In the genomic region with DNA sequence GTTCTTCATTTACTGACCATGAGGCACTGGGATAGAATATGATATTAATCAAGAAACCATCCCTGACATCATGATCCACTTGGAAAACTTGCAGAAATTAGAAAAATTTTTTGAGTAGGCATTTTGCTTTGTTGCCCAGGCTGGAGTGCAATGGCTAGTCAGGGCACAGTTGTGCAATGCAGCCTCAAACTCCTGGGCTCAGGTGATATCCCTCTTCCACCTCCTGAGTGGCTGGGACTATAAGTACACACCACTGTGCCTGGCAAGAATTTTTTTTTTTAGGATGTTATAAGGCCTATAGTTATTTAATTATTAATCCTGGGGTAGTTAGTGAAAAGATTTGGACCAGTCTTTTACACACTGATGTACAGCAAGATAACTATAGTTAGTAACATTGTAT, we compare ENCODE assay signal across 25 cellular contexts.
"Had no signal": no experiment of that assay in that cellular context is flagged by ENCODE, and none has a peak within 500 bp of the region (broad histone marks: within the 10 kb centered on the region; RNA-seq: fewer than 3 reads in every experiment).

No MANE protein-coding gene starts in this region.

- H3K9me3 ChIP-seq: colonic mucosa, esophagus squamous epithelium, gastrocnemius medialis had no signal

- ATAC-seq: effector memory CD8-positive, alpha-beta T cell; esophagus mucosa; foreskin keratinocyte; gastrocnemius medialis; gastroesophageal sphincter; heart left ventricle; heart right ventricle had no signal

- H3K4me3 Mint-ChIP-seq: dendritic cell treated with granulocyte-macrophage colony-stimulating factor and Interleukin-4, amounts not matched to agents 40 ng/mL and 50 ng/mL, for 4 days; effector memory CD8-positive, alpha-beta T cell; endodermal cell had no signal

- H3K27me3 Mint-ChIP-seq: dendritic cell treated with granulocyte-macrophage colony-stimulating factor and Interleukin-4, amounts not matched to agents 40 ng/mL and 50 ng/mL, for 4 days had no signal

- H3K4me1 Mint-ChIP-seq: endodermal cell had no signal

- H3K4me1 ChIP-seq: colonic mucosa, esophagus muscularis mucosa, esophagus squamous epithelium, foreskin keratinocyte, gastrocnemius medialis, gastroesophageal sphincter, heart left ventricle, heart right ventricle had no signal

- H3K9me3 Mint-ChIP-seq: dendritic cell treated with granulocyte-macrophage colony-stimulating factor and Interleukin-4, amounts not matched to agents 40 ng/mL and 50 ng/mL, for 4 days had no signal

- H3K27ac ChIP-seq: colonic mucosa, coronary artery, dorsolateral prefrontal cortex, epithelial cell of prostate, esophagus muscularis mucosa, esophagus squamous epithelium, foreskin keratinocyte, gastrocnemius medialis, gastroesophageal sphincter, heart left ventricle, heart right ventricle had no signal

- H3K27ac Mint-ChIP-seq: dendritic cell treated with granulocyte-macrophage colony-stimulating factor and Interleukin-4, amounts not matched to agents 40 ng/mL and 50 ng/mL, for 4 days; effector memory CD8-positive, alpha-beta T cell; endodermal cell had no signal

- DNase-seq: colonic mucosa; cortex of kidney; dermis blood vessel endothelial cell; dorsolateral prefrontal cortex; effector CD4-positive, alpha-beta T cell; effector CD8-positive, alpha-beta T cell; effector memory CD4-positive, alpha-beta T cell; effector memory CD8-positive, alpha-beta T cell; endodermal cell; erythroblast; esophagus squamous epithelium; foreskin fibroblast; foreskin keratinocyte; foreskin melanocyte; gastrocnemius medialis; glutamatergic neuron; head of caudate nucleus; heart left ventricle; heart right ventricle had no signal

- H3K36me3 ChIP-seq: colonic mucosa, esophagus muscularis mucosa, esophagus squamous epithelium, gastrocnemius medialis, gastroesophageal sphincter, heart left ventricle, heart right ventricle had no signal

- H3K27me3 ChIP-seq: colonic mucosa, esophagus muscularis mucosa, esophagus squamous epithelium, foreskin keratinocyte, gastrocnemius medialis, gastroesophageal sphincter, heart right ventricle had no signal

- H3K4me3 ChIP-seq: colonic mucosa, coronary artery, dorsolateral prefrontal cortex, esophagus muscularis mucosa, esophagus squamous epithelium, gastrocnemius medialis, gastroesophageal sphincter, heart left ventricle, heart right ventricle had no signal
